In genomic region chr17:70158180-70158579, GRCh38 we compare ENCODE assay signal across 21 cellular contexts. TPM values are rescaled to one million over a fixed set of nuclear protein-coding genes. Genes with fewer than 3 reads are reported as not detected.
"Had no signal": no experiment of that assay in that cellular context is flagged by ENCODE, and none has a peak within 500 bp of the region (broad histone marks: within the 10 kb centered on the region; RNA-seq: fewer than 3 reads in every experiment).

No MANE protein-coding gene starts in this region.

- H3K36me3 ChIP-seq: breast epithelium, esophagus muscularis mucosa, heart left ventricle, pancreas had no signal

- H3K4me1 Mint-ChIP-seq: activated naive CD8-positive, alpha-beta T cell treated with anti-CD3 and anti-CD28 coated beads for 36 hours; immature natural killer cell; naive B cell; T-cell had no signal

- H3K9me3 Mint-ChIP-seq: activated naive CD8-positive, alpha-beta T cell treated with anti-CD3 and anti-CD28 coated beads for 36 hours; activated T-helper 1 cell treated with anti-CD3 and anti-CD28 coated beads, Interleukin-12 subunit alpha, Interleukin-12 subunit beta, Interleukin-2, Interleukin-4 antibody, amounts not matched to agents 30 ng/mL and 10 ng/mL and 1 ng/mL, durations not matched to agents 14 hours and 24 hours and 36 hours; immature natural killer cell; naive B cell; T-cell had no signal

- H3K27me3 ChIP-seq: breast epithelium, esophagus muscularis mucosa, foreskin keratinocyte, heart left ventricle, pancreas had no signal

- H3K36me3 Mint-ChIP-seq: activated naive CD8-positive, alpha-beta T cell treated with anti-CD3 and anti-CD28 coated beads for 36 hours; immature natural killer cell; naive B cell; T-cell had no signal

- H3K4me1 ChIP-seq: breast epithelium, esophagus muscularis mucosa, heart left ventricle, pancreas had no signal

- ATAC-seq: foreskin keratinocyte, pancreas had no signal

- H3K4me3 ChIP-seq: breast epithelium, esophagus muscularis mucosa, lung, pancreas had no signal

- H3K9me3 ChIP-seq: breast epithelium, esophagus muscularis mucosa, heart left ventricle, pancreas had no signal

- H3K4me3 Mint-ChIP-seq: activated naive CD8-positive, alpha-beta T cell treated with anti-CD3 and anti-CD28 coated beads for 36 hours; activated T-helper 1 cell treated with anti-CD3 and anti-CD28 coated beads, Interleukin-12 subunit alpha, Interleukin-12 subunit beta, Interleukin-2, Interleukin-4 antibody, amounts not matched to agents 30 ng/mL and 10 ng/mL and 1 ng/mL, durations not matched to agents 14 hours and 24 hours and 36 hours; immature natural killer cell; naive B cell; T-cell had no signal

- H3K27ac Mint-ChIP-seq: activated naive CD8-positive, alpha-beta T cell treated with anti-CD3 and anti-CD28 coated beads for 36 hours; activated T-helper 1 cell treated with anti-CD3 and anti-CD28 coated beads, Interleukin-12 subunit alpha, Interleukin-12 subunit beta, Interleukin-2, Interleukin-4 antibody, amounts not matched to agents 30 ng/mL and 10 ng/mL and 1 ng/mL, durations not matched to agents 14 hours and 24 hours and 36 hours; immature natural killer cell; naive B cell; T-cell had no signal

- DNase-seq: activated CD4-positive, CD25-positive, alpha-beta regulatory T cell treated with anti-CD3 and anti-CD28 coated beads, Interleukin-2, amount 50 U/mL, for 72 hours; activated naive CD8-positive, alpha-beta T cell treated with anti-CD3 and anti-CD28 coated beads for 36 hours; anterior cingulate cortex; foreskin keratinocyte; heart left ventricle; immature natural killer cell; left cardiac atrium; naive B cell; pancreas; small intestine; stimulated activated CD4-positive, alpha-beta T cell treated with anti-CD3 and anti-CD28 coated beads, Interleukin-4, amount 100 ng/mL, for 4 hours; stimulated activated CD8-positive, alpha-beta memory T cell treated with anti-CD3 and anti-CD28 coated beads, Interleukin-4, amount 100 ng/mL, for 48 hours; stimulated activated naive CD4-positive, alpha-beta T cell treated with Interleukin-2 at 50 U/mL for 16 hours; T-cell; T-helper 9 cell; trophoblast cell had no signal

RNA-seq across cellular contexts. Expression of gene KCNJ2, which starts 11.2 kb away (rescaled TPM):
- total RNA-seq: activated CD8-positive, alpha-beta memory T cell treated with anti-CD3 and anti-CD28 coated beads for 36 hours; activated naive CD8-positive, alpha-beta T cell treated with anti-CD3 and anti-CD28 coated beads for 36 hours; activated T-helper 1 cell treated with anti-CD3 and anti-CD28 coated beads, Interleukin-12 subunit alpha, Interleukin-12 subunit beta, Interleukin-2, Interleukin-4 antibody, amounts not matched to agents 30 ng/mL and 10 ng/mL and 1 ng/mL, durations not matched to agents 14 hours and 24 hours and 36 hours had no signal
- polyA plus RNA-seq: immature natural killer cell had no signal
